8 cellular contexts compared by ENCODE assay signal in the genomic region with DNA sequence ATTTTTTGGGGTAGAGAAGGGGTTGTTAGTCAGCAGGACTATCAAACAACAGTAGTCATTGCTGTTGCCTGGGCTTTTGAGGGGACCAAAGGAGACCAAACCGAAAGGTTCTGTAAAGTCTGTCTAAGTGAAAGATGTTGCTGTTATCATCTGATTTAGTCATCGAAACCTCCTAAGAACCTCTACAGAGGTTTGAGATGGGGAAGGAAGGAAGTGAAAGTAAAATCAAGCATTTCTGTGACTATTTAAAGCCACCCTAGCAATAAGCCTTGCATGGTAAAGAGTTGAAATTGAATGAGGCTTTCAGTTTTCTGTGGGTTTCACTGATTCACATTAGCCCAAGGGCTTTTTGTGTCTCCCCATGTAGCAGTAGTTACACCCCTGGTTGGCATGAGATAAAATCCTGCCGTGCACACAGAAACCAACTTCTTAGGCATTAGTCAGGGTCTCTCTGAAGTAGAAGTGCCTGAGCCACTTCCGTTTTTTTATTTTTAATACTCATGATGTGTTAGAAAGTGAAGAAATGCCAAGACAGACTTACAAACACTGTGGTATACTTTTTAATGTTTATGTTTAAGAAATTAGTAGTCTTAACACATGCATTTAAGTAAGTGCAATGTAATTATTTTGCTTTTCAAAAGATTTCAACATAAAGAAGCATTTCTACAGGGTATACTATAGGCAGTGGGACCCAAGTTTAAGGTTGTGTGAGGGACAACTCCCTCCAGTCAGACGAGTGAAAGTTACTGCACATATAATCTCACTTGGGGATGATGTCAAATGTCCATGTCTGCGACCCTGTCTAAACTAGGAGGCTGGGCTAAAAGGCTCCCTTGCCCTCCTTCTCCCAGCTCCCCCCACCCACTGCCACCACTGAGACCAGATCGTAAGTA. TPM values are rescaled to one million over a fixed set of nuclear protein-coding genes. Genes with fewer than 3 reads are reported as not detected.
A peak's percentile ranks its signal among the peaks of the same experiment; 100 is the strongest.
DNase-seq lines count a peak whose midpoint lies in the region; ATAC-seq and TF ChIP-seq lines count a peak whose summit lies in the region.

No MANE protein-coding gene starts in this region.

- H3K9ac ChIP-seq in skeletal muscle satellite cell (ENCODE audit: low read depth, low read length), result peak overlapping the region; percentile 64

- ATAC-seq in GM19455 (IDR thresholded peaks at IDR 0.05; ENCODE audit: unreplicated experiment) (peak; percentile 98), HG03521 (IDR thresholded peaks at IDR 0.05; ENCODE audit: unreplicated experiment) (peak; percentile 95)
- ATAC-seq in activated CD4-positive, CD25-positive, alpha-beta regulatory T cell treated with anti-CD3 and anti-CD28 coated beads, Interleukin-2, amount 50 U/mL, for 24 hours, result peak; percentile 88 to 89

- DNase-seq in AG20443 (ENCODE audit: low spot score), result peak; percentile 62
- no peak for DNase-seq in dorsolateral prefrontal cortex
- DNase-seq in iPS-NIHi11 (ENCODE audit: low spot score), result no peak
- no peak for DNase-seq in RKO (ENCODE audit: low spot score)

- H3K27me3 ChIP-seq in dorsolateral prefrontal cortex, result no peaks in the 10 kb centered on the region
- H3K27me3 ChIP-seq in skeletal muscle satellite cell (ENCODE audit: control insufficient read depth, insufficient read depth, low read length), result no peaks in the 10 kb centered on the region

- H3K36me3 ChIP-seq in skeletal muscle satellite cell (ENCODE audit: insufficient read depth, low read length), result no peaks in the 10 kb centered on the region

- peak overlapping the region in 2 of 59 donors; percentile 13 to 37 for H3K27ac ChIP-seq in dorsolateral prefrontal cortex

- H3K4me1 ChIP-seq in skeletal muscle satellite cell (ENCODE audit: control insufficient read depth, insufficient read depth, low read length), result peaks cover 27% of the 10 kb centered on the region

- intact Hi-C loops in dorsolateral prefrontal cortex (cut with DNase I), result no loop called here

- peak overlapping the region; percentile 78 for H3K4me2 ChIP-seq in skeletal muscle satellite cell (ENCODE audit: low read length)

- H3K4me3 ChIP-seq in dorsolateral prefrontal cortex (peak overlapping the region in 47 of 59 donors; percentile 1 to 52 (median 24)), skeletal muscle satellite cell (ENCODE audit: low read length) (peak overlapping the region; percentile 57)

- no peaks in the 10 kb centered on the region for H3K9me3 ChIP-seq in skeletal muscle satellite cell (replicated peaks; ENCODE audit: low read length)

- no peak for TF ChIP-seq CTCF in dorsolateral prefrontal cortex (IDR thresholded peaks at IDR 0.05 in 54 of 56, conservative IDR thresholded peaks at IDR 0.05 in 2 of 56; ENCODE audit: low read depth in 1 of 56, partially characterized antibody in 56 of 56)

RNA-seq across cellular contexts. Expression of gene DYRK2, which starts 50.4 kb away (rescaled TPM):
- total RNA-seq in dorsolateral prefrontal cortex, result 10 to 100 TPM; 10.8 to 27.2 (median 18.3) TPM
- total RNA-seq in skeletal muscle satellite cell (2012; rRNA removed), result 11.2 and 14.6 TPM in 2 replicates
